ENCODE assay signal across 27 cellular contexts in the genomic region with DNA sequence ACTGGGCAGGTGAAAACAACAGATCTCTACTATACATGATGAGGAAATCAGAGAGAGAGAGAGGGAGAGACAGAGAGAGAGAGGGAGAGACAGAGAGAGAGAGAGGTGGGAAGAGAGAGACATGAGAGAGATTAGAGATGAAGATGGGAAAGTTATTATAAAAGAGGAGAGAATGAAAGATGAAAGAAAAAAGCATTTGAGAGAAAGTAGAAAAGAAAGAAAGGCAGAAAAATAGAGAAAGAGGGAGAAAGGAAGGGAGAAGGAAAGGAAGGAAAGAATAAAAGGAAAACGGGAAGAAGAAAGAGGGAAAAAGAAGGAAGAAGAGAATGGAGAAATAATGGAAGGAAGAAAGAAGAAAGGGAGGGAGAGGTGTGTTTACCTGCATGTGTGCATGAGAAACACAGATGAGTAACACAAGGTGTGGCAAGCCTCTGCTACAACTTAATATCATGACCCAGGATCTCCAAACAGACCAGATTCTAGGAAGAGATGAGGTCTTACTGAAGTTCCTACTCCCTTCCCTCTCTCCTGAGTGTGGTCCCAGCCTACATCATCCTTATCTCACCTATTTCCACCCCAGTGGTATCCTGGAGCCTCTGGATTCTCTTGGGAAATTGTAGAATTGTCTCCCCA.
"Had no signal": no experiment of that assay in that cellular context is flagged by ENCODE, and none has a peak within 500 bp of the region (broad histone marks: within the 10 kb centered on the region; RNA-seq: fewer than 3 reads in every experiment).

No MANE protein-coding gene starts in this region.

- H3K27ac Mint-ChIP-seq: activated CD4-positive, alpha-beta T cell treated with anti-CD3 and anti-CD28 coated beads for 36 hours; activated CD8-positive, alpha-beta memory T cell treated with anti-CD3 and anti-CD28 coated beads, Interleukin-2, amount 10 ng/mL, durations not matched to agents 7 days and 5 days; activated CD8-positive, alpha-beta T cell treated with anti-CD3 and anti-CD28 coated beads, Interleukin-2, amount 10 ng/mL, durations not matched to agents 7 days and 5 days; activated naive CD4-positive, alpha-beta T cell treated with anti-CD3 and anti-CD28 coated beads, Interleukin-2, amount 50 U/mL, for 72 hours; activated T-helper 2 cell treated with anti-CD3 and anti-CD28 coated beads, Interferon-gamma antibody, Interleukin-2, Interleukin-4, amounts not matched to agents 10 μg/mL and 5 μg/mL and 100 μg/mL, durations not matched to agents 14 hours and 24 hours and 36 hours; naive thymus-derived CD8-positive, alpha-beta T cell; stimulated activated effector memory CD8-positive, alpha-beta T cell treated with anti-CD3 and anti-CD28 coated beads, Interleukin-12 subunit alpha, Interleukin-12 subunit beta, amount 100 ng/mL, for 72 hours; stimulated activated naive CD8-positive, alpha-beta T cell treated with anti-CD3 and anti-CD28 coated beads, Interleukin-15, Interleukin-2, amounts not matched to agents 100 ng/mL and 50 ng/mL, for 24 hours had no signal

- H3K4me1 ChIP-seq: body of pancreas, pancreas, prostate gland, uterus had no signal

- H3K4me1 Mint-ChIP-seq: activated CD4-positive, alpha-beta T cell treated with anti-CD3 and anti-CD28 coated beads for 36 hours; activated CD8-positive, alpha-beta memory T cell treated with anti-CD3 and anti-CD28 coated beads, Interleukin-2, amount 10 ng/mL, durations not matched to agents 7 days and 5 days; naive thymus-derived CD8-positive, alpha-beta T cell; stimulated activated effector memory CD8-positive, alpha-beta T cell treated with anti-CD3 and anti-CD28 coated beads, Interleukin-12 subunit alpha, Interleukin-12 subunit beta, amount 100 ng/mL, for 72 hours had no signal

- H3K27me3 ChIP-seq: body of pancreas, gastrocnemius medialis, neutrophil, pancreas, uterus had no signal

- H3K4me3 Mint-ChIP-seq: activated CD4-positive, alpha-beta T cell treated with anti-CD3 and anti-CD28 coated beads for 36 hours; activated CD8-positive, alpha-beta memory T cell treated with anti-CD3 and anti-CD28 coated beads, Interleukin-2, amount 10 ng/mL, durations not matched to agents 7 days and 5 days; activated CD8-positive, alpha-beta T cell treated with anti-CD3 and anti-CD28 coated beads, Interleukin-2, amount 10 ng/mL, durations not matched to agents 7 days and 5 days; naive thymus-derived CD8-positive, alpha-beta T cell; stimulated activated effector memory CD8-positive, alpha-beta T cell treated with anti-CD3 and anti-CD28 coated beads, Interleukin-12 subunit alpha, Interleukin-12 subunit beta, amount 100 ng/mL, for 72 hours; stimulated activated naive CD8-positive, alpha-beta T cell treated with anti-CD3 and anti-CD28 coated beads, Interleukin-15, Interleukin-2, amounts not matched to agents 100 ng/mL and 50 ng/mL, for 24 hours had no signal

- H3K9me3 ChIP-seq: body of pancreas, gastrocnemius medialis, neutrophil, pancreas, prostate gland, thoracic aorta, uterus had no signal

- H3K36me3 Mint-ChIP-seq: activated CD8-positive, alpha-beta memory T cell treated with anti-CD3 and anti-CD28 coated beads, Interleukin-2, amount 10 ng/mL, durations not matched to agents 7 days and 5 days; activated naive CD4-positive, alpha-beta T cell treated with anti-CD3 and anti-CD28 coated beads, Interleukin-2, amount 50 U/mL, for 72 hours; naive thymus-derived CD8-positive, alpha-beta T cell; stimulated activated effector memory CD8-positive, alpha-beta T cell treated with anti-CD3 and anti-CD28 coated beads, Interleukin-12 subunit alpha, Interleukin-12 subunit beta, amount 100 ng/mL, for 72 hours had no signal

- FAIRE-seq: kidney, pancreas had no signal

- H3K36me3 ChIP-seq: gastrocnemius medialis, neutrophil, pancreas, prostate gland, thoracic aorta, uterus had no signal

- H3K27ac ChIP-seq: body of pancreas, gastrocnemius medialis, neutrophil, pancreas, prostate gland, skin epidermis, thoracic aorta, uterus had no signal

- ATAC-seq: activated CD4-positive, alpha-beta T cell treated with anti-CD3 and anti-CD28 coated beads for 36 hours; activated CD8-positive, alpha-beta memory T cell treated with anti-CD3 and anti-CD28 coated beads, Interleukin-2, amount 10 ng/mL, durations not matched to agents 7 days and 5 days; activated CD8-positive, alpha-beta T cell treated with anti-CD3 and anti-CD28 coated beads, Interleukin-2, amount 10 ng/mL, durations not matched to agents 7 days and 5 days; activated naive CD4-positive, alpha-beta T cell treated with anti-CD3 and anti-CD28 coated beads, Interleukin-2, amount 50 U/mL, for 72 hours; body of pancreas; gastrocnemius medialis; left colon; naive thymus-derived CD8-positive, alpha-beta T cell; pancreas; stimulated activated effector memory CD8-positive, alpha-beta T cell treated with anti-CD3 and anti-CD28 coated beads, Interleukin-12 subunit alpha, Interleukin-12 subunit beta, amount 100 ng/mL, for 72 hours had no signal

- H3K4me3 ChIP-seq: body of pancreas, gastrocnemius medialis, pancreas, prostate gland, skin epidermis, thoracic aorta, uterus had no signal

- H3K9me3 Mint-ChIP-seq: activated naive CD4-positive, alpha-beta T cell treated with anti-CD3 and anti-CD28 coated beads, Interleukin-2, amount 50 U/mL, for 72 hours; activated T-helper 2 cell treated with anti-CD3 and anti-CD28 coated beads, Interferon-gamma antibody, Interleukin-2, Interleukin-4, amounts not matched to agents 10 μg/mL and 5 μg/mL and 100 μg/mL, durations not matched to agents 14 hours and 24 hours and 36 hours; naive thymus-derived CD8-positive, alpha-beta T cell; stimulated activated effector memory CD8-positive, alpha-beta T cell treated with anti-CD3 and anti-CD28 coated beads, Interleukin-12 subunit alpha, Interleukin-12 subunit beta, amount 100 ng/mL, for 72 hours; stimulated activated naive CD8-positive, alpha-beta T cell treated with anti-CD3 and anti-CD28 coated beads, Interleukin-15, Interleukin-2, amounts not matched to agents 100 ng/mL and 50 ng/mL, for 24 hours had no signal

- DNase-seq: activated CD4-positive, alpha-beta T cell treated with anti-CD3 and anti-CD28 coated beads for 36 hours; activated CD4-positive, CD25-positive, alpha-beta regulatory T cell; activated CD8-positive, alpha-beta memory T cell treated with anti-CD3 and anti-CD28 coated beads, Interleukin-2, amount 10 ng/mL, durations not matched to agents 7 days and 5 days; activated CD8-positive, alpha-beta T cell treated with anti-CD3 and anti-CD28 coated beads, Interleukin-2, amount 10 ng/mL, durations not matched to agents 7 days and 5 days; activated T-cell treated with anti-CD3 and anti-CD28 coated beads, Interleukin-2, amount 50 U/mL, for 48 hours; body of pancreas; cortex of kidney; gastrocnemius medialis; head of caudate nucleus; hippocampal formation; kidney; left colon; midbrain; naive thymus-derived CD8-positive, alpha-beta T cell; pancreas; stimulated activated CD4-positive, alpha-beta T cell treated with anti-CD3 and anti-CD28 coated beads, Interleukin-12 subunit alpha, Interleukin-12 subunit beta, amount 100 ng/mL, for 4 hours; stimulated activated CD4-positive, alpha-beta T cell treated with anti-CD3 and anti-CD28 coated beads, Interleukin-4, amount 100 ng/mL, for 24 hours; trophoblast cell; uterus had no signal
